ENCODE assay signal across 7 cellular contexts in genomic region chr9:137286980-137287383, GRCh38. TPM values are rescaled to one million over a fixed set of nuclear protein-coding genes. Genes with fewer than 3 reads are reported as not detected.
DNase-seq lines count a peak whose midpoint lies in the region; ATAC-seq and TF ChIP-seq lines count a peak whose summit lies in the region.
"Had no signal": no experiment of that assay in that cellular context is flagged by ENCODE, and none has a peak within 500 bp of the region (broad histone marks: within the 10 kb centered on the region; RNA-seq: fewer than 3 reads in every experiment).

No MANE protein-coding gene starts in this region.

- no peak overlapping the region for H3K4me3 Mint-ChIP-seq in glutamatergic neuron (ENCODE audit: unreplicated experiment)

- peaks cover 7% of the 10 kb centered on the region for H3K27me3 Mint-ChIP-seq in glutamatergic neuron (ENCODE audit: unreplicated experiment)

- peaks cover 16% of the 10 kb centered on the region for H3K9me3 Mint-ChIP-seq in glutamatergic neuron (ENCODE audit: unreplicated experiment)

- ATAC-seq in HG03442 (IDR thresholded peaks at IDR 0.05; ENCODE audit: unreplicated experiment): no peak

- H3K4me1 Mint-ChIP-seq in glutamatergic neuron (ENCODE audit: low read depth, unreplicated experiment): peaks cover 4% of the 10 kb centered on the region

- H3K36me3 Mint-ChIP-seq in glutamatergic neuron (ENCODE audit: unreplicated experiment): peaks cover 12% of the 10 kb centered on the region

- peak overlapping the region; percentile 26 for H3K27ac Mint-ChIP-seq in glutamatergic neuron (ENCODE audit: unreplicated experiment)

- peak; percentile 37 for DNase-seq in NCI-H510A treated with DMSO at 0.1 percent for 48 hours (lab: John Stamatoyannopoulos, UW)
- no peak for DNase-seq in NCI-H510A (lab: John Stamatoyannopoulos, UW)
- DNase-seq in RKO (ENCODE audit: low spot score): peak; percentile 89
- no peak for DNase-seq in glutamatergic neuron
- DNase-seq in cortex of kidney (lab: John Stamatoyannopoulos, UW): no peak

- TF ChIP-seq CTCF in glutamatergic neuron (IDR thresholded peaks at IDR 0.05; ENCODE audit: partially characterized antibody, unreplicated experiment): no peak

RNA-seq across cellular contexts. Expression of gene TOR4A, which starts 9.5 kb away (rescaled TPM):
- 1.5 TPM for total RNA-seq in glutamatergic neuron (ENCODE audit: unreplicated experiment)

RNA-seq across cellular contexts. Expression of gene NRARP, which starts 15.1 kb away (rescaled TPM):
- 15.2 TPM for total RNA-seq in glutamatergic neuron (ENCODE audit: unreplicated experiment)

RNA-seq across cellular contexts. Expression of gene NELFB, which starts 31.9 kb away (rescaled TPM):
- total RNA-seq in glutamatergic neuron (ENCODE audit: unreplicated experiment): 48.5 TPM

RNA-seq across cellular contexts. Expression of gene STPG3, which starts 35.9 kb away (rescaled TPM):
- not detected for total RNA-seq in glutamatergic neuron (ENCODE audit: unreplicated experiment)
- total RNA-seq: glomerular endothelial cell had no signal

RNA-seq across cellular contexts. Expression of gene TUBB4B, which starts 45.9 kb away (rescaled TPM):
- 192 TPM for total RNA-seq in glutamatergic neuron (ENCODE audit: unreplicated experiment)

Comparison
In these comparisons a context has a peak if more than half of its experiments do, and no peak if none do; other contexts are left out.
1. DNase-seq: peak in NCI-H510A treated with DMSO at 0.1 percent for 48 hours (single experiment) and RKO (single experiment); none in NCI-H510A (single experiment), glutamatergic neuron (single experiment) and cortex of kidney (single experiment).